In genomic region chr14:32374155-32374554, GRCh38 we compare ENCODE assay signal across 28 cellular contexts. TPM values are rescaled to one million over a fixed set of nuclear protein-coding genes. Genes with fewer than 3 reads are reported as not detected.
DNase-seq lines count a peak whose midpoint lies in the region; ATAC-seq, FAIRE-seq and TF ChIP-seq lines count a peak whose summit lies in the region.
"Had no signal": no experiment of that assay in that cellular context is flagged by ENCODE, and none has a peak within 500 bp of the region (broad histone marks: within the 10 kb centered on the region; RNA-seq: fewer than 3 reads in every experiment).

No MANE protein-coding gene starts in this region.

- intact Hi-C loops in K562 (cut with micrococcal nuclease) = no loop called here
- intact Hi-C loops in PC-9 (cut with micrococcal nuclease; ENCODE audit: unreplicated experiment) = no loop called here

- H3K4me2 ChIP-seq in K562 (ENCODE audit: insufficient read depth, low read length) = no peak overlapping the region; the same call in 1 of the 2 replicates
- no peak overlapping the region for H3K4me2 ChIP-seq in PC-9
- H3K4me2 ChIP-seq: GM23338 had no signal

- no peaks in the 10 kb centered on the region for H3K79me2 ChIP-seq in K562 (ENCODE audit: control insufficient read depth, insufficient read depth, low read length)
- H3K79me2 ChIP-seq in PC-9 (ENCODE audit: low read depth) = no peaks in the 10 kb centered on the region

- DNase-seq in HTR-8/SVneo (ENCODE audit: insufficient read length, low spot score) (no peak), K562 (ENCODE audit: extremely low read depth in 1 of 4, low spot score in 3 of 4) (no peak), fibroblast of villous mesenchyme (ENCODE audit: low read depth) (peak; percentile 46), substantia nigra (lab: John Stamatoyannopoulos, UW) (no peak), PC-9 (no peak)
- DNase-seq: activated CD4-positive, alpha-beta T cell treated with anti-CD3 and anti-CD28 coated beads, Interleukin-2, amount 50 U/mL, for 48 hours; activated naive CD4-positive, alpha-beta T cell treated with anti-CD3 and anti-CD28 coated beads, Interleukin-2, amount 10 ng/mL, durations not matched to agents 7 days and 5 days; amniotic stem cell; DMS79 treated with DMSO at 0.1 percent for 48 hours; NCI-H1048; NCI-H187 treated with DMSO at 0.1 percent for 48 hours; NCI-H526; NK-92 treated with Interleukin-12 subunit alpha and Interleukin-12 subunit beta, amount 100 ng/mL, for 24 hours; pancreas; right cardiac atrium; SHP77 treated with DMSO at 0.1 percent for 48 hours; stimulated activated CD4-positive, alpha-beta T cell treated with anti-CD3 and anti-CD28 coated beads, Interleukin-4, amount 100 ng/mL, for 4 hours had no signal

- in situ Hi-C loops in K562 (cut with MboI) = no loop called here

- ATAC-seq in K562 = no peak
- ATAC-seq in GM18498 (IDR thresholded peaks at IDR 0.05; ENCODE audit: unreplicated experiment) = no peak
- no peak for ATAC-seq in activated T-helper 17 cell treated with anti-CD3 and anti-CD28 coated beads, Interleukin-2, amount 50 U/mL, for 72 hours (replicated peaks)
- ATAC-seq: activated CD4-positive, CD25-positive, alpha-beta regulatory T cell treated with anti-CD3 and anti-CD28 coated beads, Interleukin-2, amount 50 U/mL, for 24 hours; GM23338; Panc1; pancreas; right cardiac atrium; stimulated activated memory B cell treated with anti-CD40 and anti-IgM and Interleukin-4, amounts not matched to agents 10 μg/mL and 1 μg/mL and 100 μg/mL, for 72 hours had no signal

- no peaks in the 10 kb centered on the region for H3K36me3 Mint-ChIP-seq in activated T-helper 17 cell treated with anti-CD3 and anti-CD28 coated beads, Interleukin-2, amount 50 U/mL, for 72 hours (ENCODE audit: low read depth)
- H3K36me3 Mint-ChIP-seq: activated naive CD4-positive, alpha-beta T cell treated with anti-CD3 and anti-CD28 coated beads, Interleukin-2, amount 10 ng/mL, durations not matched to agents 7 days and 5 days; CD14-positive monocyte; stimulated activated memory B cell treated with anti-CD40 and anti-IgM and Interleukin-4, amounts not matched to agents 10 μg/mL and 1 μg/mL and 100 μg/mL, for 72 hours had no signal

- no peaks in the 10 kb centered on the region for H3K9me1 ChIP-seq in K562 (ENCODE audit: control insufficient read depth, insufficient read depth, low read length)

- no peak overlapping the region for H3K27ac Mint-ChIP-seq in activated T-helper 17 cell treated with anti-CD3 and anti-CD28 coated beads, Interleukin-2, amount 50 U/mL, for 72 hours
- H3K27ac Mint-ChIP-seq: activated naive CD4-positive, alpha-beta T cell treated with anti-CD3 and anti-CD28 coated beads, Interleukin-2, amount 10 ng/mL, durations not matched to agents 7 days and 5 days; activated T-helper 1 cell treated with anti-CD3 and anti-CD28 coated beads, Interleukin-12 subunit alpha, Interleukin-12 subunit beta, Interleukin-2, Interleukin-4 antibody, amounts not matched to agents 30 ng/mL and 10 ng/mL and 1 ng/mL, durations not matched to agents 14 hours and 24 hours and 36 hours; CD14-positive monocyte; dendritic cell treated with granulocyte-macrophage colony-stimulating factor and Interleukin-4, amounts not matched to agents 40 ng/mL and 50 ng/mL, for 4 days; nephron; stimulated activated memory B cell treated with anti-CD40 and anti-IgM and Interleukin-4, amounts not matched to agents 10 μg/mL and 1 μg/mL and 100 μg/mL, for 72 hours had no signal

- no peaks in the 10 kb centered on the region for H3K9me2 ChIP-seq in PC-9 (ENCODE audit: insufficient read depth)

- no peak for TF ChIP-seq CTCF in K562 (IDR thresholded peaks at IDR 0.05 in 2 of 3, conservative IDR thresholded peaks at IDR 0.05 in 1 of 3; ENCODE audit: insufficient read depth in 2 of 3, low read depth in 1 of 3, low read length in 3 of 3)
- no peak for TF ChIP-seq CTCF in fibroblast of villous mesenchyme (IDR thresholded peaks at IDR 0.05; ENCODE audit: insufficient read depth, low read depth, low read length)
- TF ChIP-seq CTCF in PC-9 (conservative IDR thresholded peaks at IDR 0.05) = no peak

- peaks cover 5% of the 10 kb centered on the region for H3K4me1 Mint-ChIP-seq in activated T-helper 17 cell treated with anti-CD3 and anti-CD28 coated beads, Interleukin-2, amount 50 U/mL, for 72 hours
- H3K4me1 Mint-ChIP-seq: CD14-positive monocyte; GM23338; nephron; stimulated activated memory B cell treated with anti-CD40 and anti-IgM and Interleukin-4, amounts not matched to agents 10 μg/mL and 1 μg/mL and 100 μg/mL, for 72 hours had no signal

- H3K4me1 ChIP-seq in K562 (replicated peaks in 1 of 2; ENCODE audit: control insufficient read depth in 2 of 2, insufficient read depth in 2 of 2, low read length in 2 of 2) (peaks cover 0 to 10% of the 10 kb centered on the region in 2 experiments; a peak in 3 of 5 replicates), PC-9 (replicated peaks; ENCODE audit: insufficient read depth) (peaks cover 18% of the 10 kb centered on the region)
- H3K4me1 ChIP-seq: pancreas had no signal

- H3K27me3 ChIP-seq in K562 (ENCODE audit: control insufficient read depth in 2 of 2, insufficient read depth in 2 of 2, low read length in 2 of 2) (no peaks in the 10 kb centered on the region), PC-9 (ENCODE audit: insufficient read depth, low read depth) (no peaks in the 10 kb centered on the region)
- H3K27me3 ChIP-seq: pancreas had no signal

- H2AFZ ChIP-seq in K562 (ENCODE audit: low read depth, low read length) (peak overlapping the region; percentile 66; the same call in 1 of the 2 replicates), PC-9 (no peak overlapping the region)

- H3K9ac ChIP-seq in K562 (ENCODE audit: insufficient read depth in 1 of 2, low read depth in 2 of 2, low read length in 2 of 2) = no peak overlapping the region

- no peaks in the 10 kb centered on the region for H3K9me3 Mint-ChIP-seq in activated T-helper 17 cell treated with anti-CD3 and anti-CD28 coated beads, Interleukin-2, amount 50 U/mL, for 72 hours
- H3K9me3 Mint-ChIP-seq: activated naive CD4-positive, alpha-beta T cell treated with anti-CD3 and anti-CD28 coated beads, Interleukin-2, amount 10 ng/mL, durations not matched to agents 7 days and 5 days; activated T-helper 1 cell treated with anti-CD3 and anti-CD28 coated beads, Interleukin-12 subunit alpha, Interleukin-12 subunit beta, Interleukin-2, Interleukin-4 antibody, amounts not matched to agents 30 ng/mL and 10 ng/mL and 1 ng/mL, durations not matched to agents 14 hours and 24 hours and 36 hours; GM23338; nephron had no signal

- FAIRE-seq in HTR-8/SVneo (lab: Jason Lieb, UNC) = peak; percentile 85
- FAIRE-seq in K562 (lab: Jason Lieb, UNC) = no peak

- H3K4me3 ChIP-seq in K562 = no peak overlapping the region
- no peak overlapping the region for H3K4me3 ChIP-seq in fibroblast of villous mesenchyme (ENCODE audit: low read depth, low read length)
- H3K4me3 ChIP-seq in PC-9 = no peak overlapping the region
- H3K4me3 ChIP-seq: GM23338, lung, pancreas had no signal

- BruUV-seq in K562 (replicated peaks; lab: Mats Ljungman, UMichigan) (no TSS peak), PC-9 (replicated peaks; lab: Mats Ljungman, UMichigan) (no TSS peak)

- H3K9me3 ChIP-seq in K562 (replicated peaks; ENCODE audit: control insufficient read depth, insufficient read depth, low read depth, low read length) = no peaks in the 10 kb centered on the region
- no peaks in the 10 kb centered on the region for H3K9me3 ChIP-seq in PC-9 (ENCODE audit: insufficient read depth, low read depth)
- H3K9me3 ChIP-seq: pancreas had no signal

- H3K27ac ChIP-seq in K562 (ENCODE audit: extremely low read depth, low read depth, low read length) (no peak overlapping the region), substantia nigra (ENCODE audit: low read depth, low read length, poor library complexity, severe bottlenecking) (peak overlapping the region; percentile 32), PC-9 (no peak overlapping the region)
- H3K27ac ChIP-seq: pancreas had no signal

- TF ChIP-seq RAD21 in K562 (CRISPR knock-in tag; conservative IDR thresholded peaks at IDR 0.05 in 1 of 2, IDR thresholded peaks at IDR 0.05 in 1 of 2) = no peak

- H3K4me3 Mint-ChIP-seq in activated T-helper 17 cell treated with anti-CD3 and anti-CD28 coated beads, Interleukin-2, amount 50 U/mL, for 72 hours = no peak overlapping the region
- H3K4me3 Mint-ChIP-seq: activated naive CD4-positive, alpha-beta T cell treated with anti-CD3 and anti-CD28 coated beads, Interleukin-2, amount 10 ng/mL, durations not matched to agents 7 days and 5 days; activated T-helper 1 cell treated with anti-CD3 and anti-CD28 coated beads, Interleukin-12 subunit alpha, Interleukin-12 subunit beta, Interleukin-2, Interleukin-4 antibody, amounts not matched to agents 30 ng/mL and 10 ng/mL and 1 ng/mL, durations not matched to agents 14 hours and 24 hours and 36 hours; CD14-positive monocyte; dendritic cell treated with granulocyte-macrophage colony-stimulating factor and Interleukin-4, amounts not matched to agents 40 ng/mL and 50 ng/mL, for 4 days; GM23338; nephron; stimulated activated memory B cell treated with anti-CD40 and anti-IgM and Interleukin-4, amounts not matched to agents 10 μg/mL and 1 μg/mL and 100 μg/mL, for 72 hours had no signal

- WGBS in K562 (ENCODE audit: insufficient coverage, low coverage, missing lambda C conversion rate) = 34% methylated on average over 3 of the region's 3 CpGs

- no peaks in the 10 kb centered on the region for H3K36me3 ChIP-seq in K562 (ENCODE audit: control insufficient read depth, insufficient read depth, low read length)
- no peaks in the 10 kb centered on the region for H3K36me3 ChIP-seq in PC-9 (ENCODE audit: low read depth)
- H3K36me3 ChIP-seq: pancreas had no signal

- POLR2A ChIA-PET in K562 (lab: Yijun Ruan, JAX) = no interaction called here
- POLR2A ChIA-PET in PC-9 (lab: Charles Lee; ENCODE audit: unreplicated experiment) = no interaction called here

- no peak for TF ChIP-seq POLR2A in K562 (conservative IDR thresholded peaks at IDR 0.05)

- no peaks in the 10 kb centered on the region for H3K27me3 Mint-ChIP-seq in activated T-helper 17 cell treated with anti-CD3 and anti-CD28 coated beads, Interleukin-2, amount 50 U/mL, for 72 hours
- H3K27me3 Mint-ChIP-seq: activated naive CD4-positive, alpha-beta T cell treated with anti-CD3 and anti-CD28 coated beads, Interleukin-2, amount 10 ng/mL, durations not matched to agents 7 days and 5 days; dendritic cell treated with granulocyte-macrophage colony-stimulating factor and Interleukin-4, amounts not matched to agents 40 ng/mL and 50 ng/mL, for 4 days had no signal

- H4K20me1 ChIP-seq in K562 (replicated peaks; ENCODE audit: control insufficient read depth, insufficient read depth, low read length) (no peaks in the 10 kb centered on the region), PC-9 (ENCODE audit: insufficient read depth) (no peaks in the 10 kb centered on the region)

- no peaks in the 10 kb centered on the region for H3F3A ChIP-seq in PC-9 (ENCODE audit: insufficient read depth, low read depth)

- CTCF ChIA-PET in K562 (lab: Yijun Ruan, JAX; ENCODE audit: low intra/inter-chr PET ratio) (no interaction called here), PC-9 (lab: Charles Lee) (no interaction called here)

- no peak for TF ChIP-seq EP300 in K562 (IDR thresholded peaks at IDR 0.05; ENCODE audit: low read length)

RNA-seq across cellular contexts. Expression of gene AKAP6, which starts 45.1 kb away (rescaled TPM):
- 2.4 and 3.2 TPM in 2 replicates for total RNA-seq in K562 (2011; cell fraction: chromatin; rRNA removed; ENCODE audit: low replicate concordance)
- 1.2 and 2.4 TPM in 2 replicates for total RNA-seq in K562 (2011; cell fraction: nucleolus; rRNA removed)
- total RNA-seq in K562 (2011; cell fraction: nucleoplasm; rRNA removed) = 2.9 and 3.0 TPM in 2 replicates
- total RNA-seq in K562 (2014; rRNA removed) = 0.49 and 1.7 TPM in 2 replicates
- total RNA-seq in K562 (2014; rRNA removed; fragmentation: Illumina TruSeq; extraction: Trizol) = 0.62 and 0.73 TPM in 2 replicates
- total RNA-seq in K562 (2015; rRNA removed; fragmentation: Illumina TruSeq; extraction: Trizol) = 0.25 and 0.41 TPM in 2 replicates
- total RNA-seq in K562 (2021) = 0.42 and 0.62 TPM in 2 replicates
- polyA plus RNA-seq in K562 (2011; rRNA removed) = 0.28 and 1.3 TPM in 2 replicates
- 0.04 and 0.31 TPM in 2 replicates for polyA plus RNA-seq in K562 (2011; cell fraction: cytosol; rRNA removed)
- polyA plus RNA-seq in K562 (2011; cell fraction: nucleus; rRNA removed) = 0.48 and 1.2 TPM in 2 replicates
- 0.10 and 0.35 TPM in 2 replicates for polyA plus RNA-seq in K562 (2012)
- 0.29 and 0.42 TPM in 2 replicates for polyA plus RNA-seq in K562 (2014; fragmentation: Illumina TruSeq; extraction: Trizol)
- under 1 TPM; 0.03 to 0.14 TPM for polyA plus RNA-seq in K562 (2014; fragmentation: Nextera tagmentation; extraction: Ambion mirVana)
- polyA plus RNA-seq in K562 (2014; rRNA removed) = 0.38 and 0.48 TPM in 2 replicates
- polyA minus RNA-seq in K562 (2011; rRNA and poly(A)+ RNA removed) = 3.9 and 4.1 TPM in 2 replicates
- polyA minus RNA-seq in K562 (2011; cell fraction: cytosol; rRNA and poly(A)+ RNA removed) = 0.55 and 0.57 TPM in 2 replicates
- polyA minus RNA-seq in K562 (2011; cell fraction: nucleus; rRNA and poly(A)+ RNA removed) = 1.2 and 1.6 TPM in 2 replicates
- total RNA-seq in fibroblast of villous mesenchyme = 3.9 and 7.1 TPM in 2 replicates
- 2.8 and 3.5 TPM in 2 replicates for total RNA-seq in PC-9 (2021)
- 1 to 10 TPM; 1.1 to 2.1 TPM for total RNA-seq in activated T-helper 17 cell treated with anti-CD3 and anti-CD28 coated beads, Interleukin-2, amount 50 U/mL, for 72 hours
- polyA plus RNA-seq: CD14-positive monocyte had no signal
